In genomic region chr2:98809116-98809515, GRCh38 we compare ENCODE assay signal across 18 cellular contexts.
DNase-seq lines count a peak whose midpoint lies in the region; ATAC-seq, FAIRE-seq and TF ChIP-seq lines count a peak whose summit lies in the region.
"Had no signal": no experiment of that assay in that cellular context is flagged by ENCODE, and none has a peak within 500 bp of the region (broad histone marks: within the 10 kb centered on the region; RNA-seq: fewer than 3 reads in every experiment).

No MANE protein-coding gene starts in this region.

- H3K9ac ChIP-seq in DND-41 (ENCODE audit: low read depth, low read length): no peak overlapping the region
- H3K9ac ChIP-seq: BLaER1 treated with 17β-estradiol and CSF1 and Interleukin-3, amounts not matched to agents 10 nM and 100 nM had no signal

- intact Hi-C loops in sciatic nerve (cut with DNase I) (no loop called here), spleen (cut with DNase I; ENCODE audit: low total_unique reads) (no loop called here)

- H3K27ac ChIP-seq in DND-41 (ENCODE audit: low read length) (0 out of 2 replicates have a peak overlapping the region, but pooled peaks have one; percentile 3), spleen (no peak overlapping the region)

- H3K27me3 ChIP-seq in DND-41 (ENCODE audit: insufficient read depth, low read length, poor library complexity) (no peaks in the 10 kb centered on the region), bronchial epithelial cell (ENCODE audit: control insufficient read depth, insufficient read depth, low read length) (no peaks in the 10 kb centered on the region), spleen (replicated peaks in 1 of 7) (no peaks in the 10 kb centered on the region)
- H3K27me3 ChIP-seq: BLaER1 treated with 17β-estradiol and CSF1 and Interleukin-3, amounts not matched to agents 10 nM and 100 nM had no signal

- H3K4me3 ChIP-seq in DND-41 (ENCODE audit: low read depth in 1 of 2, low read length in 2 of 2): no peak overlapping the region
- H3K4me3 ChIP-seq in bronchial epithelial cell (ENCODE audit: low read depth, low read length): no peak overlapping the region
- H3K4me3 ChIP-seq in spleen: no peak overlapping the region
- H3K4me3 ChIP-seq: BLaER1 treated with 17β-estradiol and CSF1 and Interleukin-3, amounts not matched to agents 10 nM and 100 nM had no signal

- no peak overlapping the region for H3K4me2 ChIP-seq in DND-41 (ENCODE audit: insufficient read depth, low read length)

- ATAC-seq in DND-41 (ENCODE audit: insufficient read depth, low read depth): no peak
- ATAC-seq in HG02798 (IDR thresholded peaks at IDR 0.05; ENCODE audit: poor library complexity, unreplicated experiment): peak; percentile 40
- no peak for ATAC-seq in sciatic nerve
- ATAC-seq: CD8-positive, alpha-beta T cell; HCT116 had no signal

- no peaks in the 10 kb centered on the region for H3K79me2 ChIP-seq in DND-41 (ENCODE audit: insufficient read depth, low read length)

- DNase-seq in DND-41: no peak
- DNase-seq in bronchial epithelial cell (ENCODE audit: low read depth): no peak
- peak; percentile 20 for DNase-seq in islet precursor cell
- no peak for DNase-seq in GM12891 (ENCODE audit: insufficient read length, low spot score)
- no peak for DNase-seq in sciatic nerve (ENCODE audit: low spot score)
- no peak for DNase-seq in spleen
- DNase-seq: Calu3; CD8-positive, alpha-beta T cell; DMS79 treated with DMSO at 0.1 percent for 48 hours; EL; GOT3; H7; HFFc6 had no signal

- H4K20me1 ChIP-seq in DND-41 (ENCODE audit: insufficient read depth, low read length): no peaks in the 10 kb centered on the region
- H4K20me1 ChIP-seq: BLaER1 treated with 17β-estradiol and CSF1 and Interleukin-3, amounts not matched to agents 10 nM and 100 nM had no signal

- no peaks in the 10 kb centered on the region for H3K36me3 ChIP-seq in DND-41 (ENCODE audit: insufficient read depth, low read length)
- H3K36me3 ChIP-seq in bronchial epithelial cell (ENCODE audit: control insufficient read depth, insufficient read depth, low read length): no peaks in the 10 kb centered on the region
- H3K36me3 ChIP-seq in spleen: no peaks in the 10 kb centered on the region
- H3K36me3 ChIP-seq: BLaER1 treated with 17β-estradiol and CSF1 and Interleukin-3, amounts not matched to agents 10 nM and 100 nM had no signal

- peak; percentile 18 for FAIRE-seq in bronchial epithelial cell (lab: Jason Lieb, UNC)
- no peak for FAIRE-seq in GM12891 (lab: Jason Lieb, UNC)
- FAIRE-seq: GM12892, GM18507 had no signal

- H2AFZ ChIP-seq in DND-41 (ENCODE audit: low read depth, low read length): no peak overlapping the region

- WGBS in spleen, 5 donors: 86 to 89% (median 87%) methylated on average over 4 of the region's 4 CpGs

- no peak for TF ChIP-seq POLR2A in GM12891 (IDR thresholded peaks at IDR 0.05; ENCODE audit: low read depth, low read length)
- no peak for TF ChIP-seq POLR2A in spleen (IDR thresholded peaks at IDR 0.05)

- H3K4me1 ChIP-seq in DND-41 (ENCODE audit: insufficient read depth, low read length) (peaks cover 11% of the 10 kb centered on the region; the same call in 1 of the 2 replicates), spleen (peaks cover 0 to 42% (median 21%) of the 10 kb centered on the region in 6 donors)

- H3K9me3 ChIP-seq in DND-41 (ENCODE audit: insufficient read depth, low read length, severe bottlenecking) (no peaks in the 10 kb centered on the region), spleen (peaks cover 0 to 5% (median 0%) of the 10 kb centered on the region in 8 donors)

- TF ChIP-seq CTCF in DND-41 (IDR thresholded peaks at IDR 0.05; ENCODE audit: borderline replicate concordance, extremely low read depth, low read length, poor library complexity, severe bottlenecking) (no peak), bronchial epithelial cell (IDR thresholded peaks at IDR 0.05; ENCODE audit: insufficient read depth, low read length, severe bottlenecking) (no peak), spleen (IDR thresholded peaks at IDR 0.05 in 8 of 11, conservative IDR thresholded peaks at IDR 0.05 in 3 of 11) (no peak)

TF ChIP-seq in GM12891, 5 proteins besides CTCF, POLR2A, EP300 and RAD21:
- no peak for TF ChIP-seq TAF1 (IDR thresholded peaks at IDR 0.05; ENCODE audit: low read depth, low read length)
- no peak for TF ChIP-seq POLR2AphosphoS5 (IDR thresholded peaks at IDR 0.05; ENCODE audit: low read depth, low read length)
- TF ChIP-seq POU2F2 (IDR thresholded peaks at IDR 0.05; ENCODE audit: low read depth, low read length): no peak
- TF ChIP-seq PAX5 (IDR thresholded peaks at IDR 0.05; ENCODE audit: insufficient read depth, low read length, severe bottlenecking): no peak
- TF ChIP-seq SPI1 (IDR thresholded peaks at IDR 0.05; ENCODE audit: low read depth, low read length): no peak
